In genomic region chr3:192915306-192915705, GRCh38 we compare ENCODE assay signal across 8 cellular contexts. TPM values are rescaled to one million over a fixed set of nuclear protein-coding genes. Genes with fewer than 3 reads are reported as not detected.
A peak's percentile ranks its signal among the peaks of the same experiment; 100 is the strongest.
DNase-seq lines count a peak whose midpoint lies in the region; ATAC-seq and TF ChIP-seq lines count a peak whose summit lies in the region.

No MANE protein-coding gene starts in this region.

- peak; percentile 17 for ATAC-seq in GM19025 (IDR thresholded peaks at IDR 0.05; ENCODE audit: low read depth, unreplicated experiment)

- peaks cover 9% of the 10 kb centered on the region for H3K27me3 ChIP-seq in adipocyte (replicated peaks; ENCODE audit: control insufficient read depth, insufficient read depth, low read length)

- TF ChIP-seq CTCF in lower leg skin (IDR thresholded peaks at IDR 0.05): no peak

- no peak for TF ChIP-seq POLR2A in lower leg skin (IDR thresholded peaks at IDR 0.05)

- intact Hi-C loops in lower leg skin (cut with DNase I; ENCODE audit: low total_unique reads): loop anchor here (2.0 kb wide), 1 partner anchor 97 kb away; no protein-coding TSS in a partner anchor

- H3K9ac ChIP-seq in adipocyte (ENCODE audit: low read length): no peak overlapping the region

- peaks cover 6% of the 10 kb centered on the region for H3K4me1 ChIP-seq in adipocyte (ENCODE audit: control insufficient read depth, insufficient read depth, low read length)

- no peaks in the 10 kb centered on the region for H3K9me3 ChIP-seq in adipocyte (ENCODE audit: control insufficient read depth, low read length)

- 46 to 49% methylated on average over 3 of the region's 3 CpGs for WGBS in lower leg skin, 2 donors

- peak; percentile 69 for DNase-seq in COR-L47 (lab: John Stamatoyannopoulos, UW)
- peak; percentile 25 for DNase-seq in NCI-H1694 (lab: John Stamatoyannopoulos, UW)
- peak; percentile 46 for DNase-seq in adipocyte (ENCODE audit: low read depth)
- DNase-seq in myocyte (ENCODE audit: low read depth): peak; percentile 60
- DNase-seq in NCI-H1048 (lab: John Stamatoyannopoulos, UW): no peak
- no peak for DNase-seq in lower leg skin (ENCODE audit: low spot score in 2 of 2)
- DNase-seq in germinal center (ENCODE audit: low spot score): no peak

- no peaks in the 10 kb centered on the region for H3K36me3 ChIP-seq in adipocyte (ENCODE audit: control insufficient read depth, insufficient read depth, low read length, severe bottlenecking)

- no peak overlapping the region for H3K4me3 ChIP-seq in adipocyte (ENCODE audit: low read length)
- no peak overlapping the region for H3K4me3 ChIP-seq in lower leg skin (ENCODE audit: low read depth, poor library complexity, severe bottlenecking)

RNA-seq across cellular contexts. Expression of gene MB21D2, which starts 2.4 kb away (rescaled TPM):
- total RNA-seq in myocyte (11.6 and 15.6 TPM in 2 replicates), lower leg skin (10 to 100 TPM in 1 of 4 donors, 1 to 10 TPM in 3; 7.9 to 11.8 (median 8.6) TPM)
- 5.5 TPM for polyA plus RNA-seq in myocyte (2012)

Comparison
In these comparisons a context has a peak if more than half of its experiments do, and no peak if none do; other contexts are left out.
1. DNase-seq: peak in COR-L47 (single experiment), NCI-H1694 (single experiment), adipocyte (single experiment) and myocyte (single experiment); none in NCI-H1048 (single experiment), lower leg skin (0 of 2) and germinal center (single experiment).